ENCODE assay signal across 1 cellular context in the genomic region with DNA sequence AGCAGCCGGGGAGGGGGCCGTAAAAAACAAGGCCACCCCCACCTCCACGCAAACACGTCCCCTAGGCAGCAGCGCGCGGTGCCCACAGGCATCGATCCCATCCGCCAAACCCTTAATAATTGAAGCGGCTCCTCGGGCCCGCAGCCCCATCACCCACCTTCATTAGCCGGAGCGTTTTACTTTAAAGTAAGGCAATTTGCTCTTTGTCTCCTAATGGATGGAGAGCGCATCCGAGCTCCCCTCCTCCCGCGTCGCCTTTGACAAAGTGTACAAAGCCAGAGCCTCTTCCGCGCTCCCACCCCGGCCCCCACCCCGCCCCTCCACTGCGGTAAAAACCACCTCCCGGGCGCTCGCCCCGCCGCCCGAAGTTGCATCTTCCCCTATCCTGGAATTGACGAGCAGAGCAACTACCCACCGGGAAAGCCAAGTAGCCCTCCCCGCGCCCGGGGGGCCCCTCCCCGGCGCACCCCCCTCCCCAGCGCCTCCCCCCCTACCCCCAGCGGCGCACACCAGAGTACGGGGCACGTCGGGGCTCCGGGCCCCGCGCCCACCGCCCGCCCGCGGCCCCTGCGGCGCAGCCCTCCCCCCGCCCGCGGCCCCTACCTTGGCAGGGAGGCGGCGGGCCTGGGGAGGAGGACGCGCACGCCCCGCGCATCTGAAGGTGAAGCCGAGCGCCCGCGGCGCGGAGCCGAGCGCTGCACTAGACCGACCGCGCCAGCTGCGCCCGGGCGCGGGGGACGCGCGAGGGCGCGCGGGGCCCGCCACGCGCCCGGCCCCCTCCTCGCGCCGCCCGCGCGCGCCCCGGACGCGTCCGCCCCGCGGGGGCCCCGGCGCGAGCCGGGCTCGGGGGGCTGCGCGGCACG.
A peak's percentile ranks its signal among the peaks of the same experiment; 100 is the strongest.
TF ChIP-seq lines count a peak whose summit lies in the region.

A gene with protein sequence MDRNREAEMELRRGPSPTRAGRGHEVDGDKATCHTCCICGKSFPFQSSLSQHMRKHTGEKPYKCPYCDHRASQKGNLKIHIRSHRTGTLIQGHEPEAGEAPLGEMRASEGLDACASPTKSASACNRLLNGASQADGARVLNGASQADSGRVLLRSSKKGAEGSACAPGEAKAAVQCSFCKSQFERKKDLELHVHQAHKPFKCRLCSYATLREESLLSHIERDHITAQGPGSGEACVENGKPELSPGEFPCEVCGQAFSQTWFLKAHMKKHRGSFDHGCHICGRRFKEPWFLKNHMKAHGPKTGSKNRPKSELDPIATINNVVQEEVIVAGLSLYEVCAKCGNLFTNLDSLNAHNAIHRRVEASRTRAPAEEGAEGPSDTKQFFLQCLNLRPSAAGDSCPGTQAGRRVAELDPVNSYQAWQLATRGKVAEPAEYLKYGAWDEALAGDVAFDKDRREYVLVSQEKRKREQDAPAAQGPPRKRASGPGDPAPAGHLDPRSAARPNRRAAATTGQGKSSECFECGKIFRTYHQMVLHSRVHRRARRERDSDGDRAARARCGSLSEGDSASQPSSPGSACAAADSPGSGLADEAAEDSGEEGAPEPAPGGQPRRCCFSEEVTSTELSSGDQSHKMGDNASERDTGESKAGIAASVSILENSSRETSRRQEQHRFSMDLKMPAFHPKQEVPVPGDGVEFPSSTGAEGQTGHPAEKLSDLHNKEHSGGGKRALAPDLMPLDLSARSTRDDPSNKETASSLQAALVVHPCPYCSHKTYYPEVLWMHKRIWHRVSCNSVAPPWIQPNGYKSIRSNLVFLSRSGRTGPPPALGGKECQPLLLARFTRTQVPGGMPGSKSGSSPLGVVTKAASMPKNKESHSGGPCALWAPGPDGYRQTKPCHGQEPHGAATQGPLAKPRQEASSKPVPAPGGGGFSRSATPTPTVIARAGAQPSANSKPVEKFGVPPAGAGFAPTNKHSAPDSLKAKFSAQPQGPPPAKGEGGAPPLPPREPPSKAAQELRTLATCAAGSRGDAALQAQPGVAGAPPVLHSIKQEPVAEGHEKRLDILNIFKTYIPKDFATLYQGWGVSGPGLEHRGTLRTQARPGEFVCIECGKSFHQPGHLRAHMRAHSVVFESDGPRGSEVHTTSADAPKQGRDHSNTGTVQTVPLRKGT (minus strand): TSS at position 702 of the 863 bp plus-strand sequence. CDS start 52,188 bp downstream, outside the sequence.

TF ChIP-seq in H1, 55 proteins besides CTCF, POLR2A, EP300 and RAD21:
- TF ChIP-seq SP4 (IDR thresholded peaks at IDR 0.05; ENCODE audit: low read length) (no peak), RBBP5 (IDR thresholded peaks at IDR 0.05; ENCODE audit: borderline replicate concordance, low read depth, low read length) (0 out of 2 replicates have a peak, but pooled peaks have one; percentile 26), TAF1 (IDR thresholded peaks at IDR 0.05; ENCODE audit: low read depth, low read length) (peak; percentile 20; the same call in 1 of the 2 replicates)
